Comparison of ENCODE assay signal across 8 cellular contexts in the genomic region with DNA sequence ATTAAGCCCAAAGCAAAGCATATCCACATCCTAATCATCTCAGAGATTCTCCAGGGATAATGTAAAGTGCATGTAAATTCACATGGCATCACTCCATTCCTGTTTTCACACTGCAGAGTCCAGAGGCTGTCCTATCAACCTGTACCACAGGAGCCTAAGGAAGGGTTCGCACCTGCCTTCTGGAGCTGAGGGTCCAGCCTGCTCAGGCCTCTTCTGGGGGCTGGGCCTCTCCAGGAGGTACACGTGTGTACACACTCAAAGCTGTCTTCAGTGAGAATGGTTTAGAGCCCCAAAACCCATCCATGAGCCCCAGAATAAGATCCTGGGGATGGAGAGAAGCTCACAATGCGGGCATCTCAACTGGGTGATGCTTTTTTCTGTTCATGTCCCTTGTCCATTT.
"Had no signal": no experiment of that assay in that cellular context is flagged by ENCODE, and none has a peak within 500 bp of the region (broad histone marks: within the 10 kb centered on the region; RNA-seq: fewer than 3 reads in every experiment).

No MANE protein-coding gene starts in this region.

- H3K4me3 ChIP-seq: GM23248, HAP-1 had no signal

- H3K27ac ChIP-seq: GM23248 had no signal

- H3K27ac Mint-ChIP-seq: HFFc6, IgD-negative memory B cell had no signal

- H3K4me3 Mint-ChIP-seq: HFFc6, IgD-negative memory B cell had no signal

- H3K9me3 ChIP-seq: HAP-1 had no signal

- H3K4me1 ChIP-seq: HAP-1 had no signal

- H3K9me3 Mint-ChIP-seq: HFFc6, IgD-negative memory B cell had no signal

- H2AFZ ChIP-seq: GM23248 had no signal

- ATAC-seq: HCT116, HepG2 had no signal

- H3K9ac ChIP-seq: GM23248 had no signal

- DNase-seq: GM23248, GOT3, H7, HFFc6 had no signal

- H3K27me3 Mint-ChIP-seq: IgD-negative memory B cell had no signal
